8 cellular contexts compared by ENCODE assay signal in the genomic region with DNA sequence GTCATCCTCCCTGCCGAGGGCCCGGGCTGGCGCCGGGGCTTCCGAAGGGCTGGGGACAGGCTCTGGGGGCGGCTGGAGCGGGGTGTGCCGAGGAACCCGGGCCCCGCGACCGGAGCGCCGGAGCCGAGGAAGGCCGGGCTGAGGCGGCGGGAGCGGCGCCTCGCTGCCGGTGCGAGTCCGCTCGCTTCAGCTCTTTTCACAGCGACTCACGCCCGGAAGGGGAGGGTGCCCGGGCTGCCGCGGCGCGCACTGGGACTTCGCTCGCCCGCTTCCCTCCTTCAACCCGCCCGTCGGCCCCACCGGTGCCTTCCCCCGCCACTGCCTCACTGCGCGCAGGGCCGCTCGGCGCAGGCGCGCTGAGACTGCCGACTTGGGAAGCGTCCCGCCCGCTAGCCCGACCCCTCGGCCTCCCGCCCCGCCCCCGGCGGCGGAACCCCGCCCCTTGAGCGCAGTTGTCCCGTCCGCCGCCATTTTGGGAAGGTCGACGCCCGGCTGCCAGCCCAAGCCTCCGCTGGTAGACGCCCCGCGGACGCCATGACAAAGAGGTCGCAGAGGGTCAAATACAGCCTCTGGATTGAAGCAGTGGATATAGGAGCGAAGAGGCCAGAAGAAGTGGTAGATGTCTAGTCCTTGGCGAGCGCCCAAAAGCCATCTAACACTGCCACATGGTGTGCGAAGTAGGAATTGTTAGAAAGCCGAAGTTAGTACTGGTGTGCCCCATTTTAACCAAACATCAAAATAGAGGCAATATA. TPM values are rescaled to one million over a fixed set of nuclear protein-coding genes. Genes with fewer than 3 reads are reported as not detected.
DNase-seq lines count a peak whose midpoint lies in the region; ATAC-seq and TF ChIP-seq lines count a peak whose summit lies in the region.

Gene UBE2G1 (minus strand): TSS at position 364 of the 752 bp plus-strand sequence. CDS start 359 bp downstream, at position 5.

- DNase-seq in AG08396 (ENCODE audit: low spot score): peak; percentile 99
- DNase-seq in NCI-H226: peak; percentile 88
- DNase-seq in WTC11 (ENCODE audit: low spot score): peak; percentile 100
- peak; percentile 97 to 98 for DNase-seq in cardiac fibroblast (ENCODE audit: low read depth in 2 of 2)
- peak; percentile 97 to 99 (median 98) for DNase-seq in immature natural killer cell
- peak; percentile 99 for DNase-seq in stimulated activated CD4-positive, alpha-beta T cell treated with anti-CD3 and anti-CD28 coated beads, Interleukin-12 subunit alpha, Interleukin-12 subunit beta, amount 100 ng/mL, for 24 hours (ENCODE audit: low read depth in 2 of 2)

- CTCF ChIA-PET in WTC11 (lab: Charles Lee): interaction anchor here (0.8 to 1.3 kb wide), 5 partner anchors 41 to 167 kb away, joined by 3 to 6 read pairs (median 4); no protein-coding TSS in a partner anchor

- H3K4me1 Mint-ChIP-seq in WTC11 (peaks cover 26% of the 10 kb centered on the region), immature natural killer cell (peaks cover 30 to 32% of the 10 kb centered on the region in 2 donors)

- peak within 1 kb of the TSS; percentile 68 to 82 for H3K4me3 ChIP-seq in cardiac fibroblast (replicated peaks in 1 of 2; ENCODE audit: low read depth in 2 of 2, low read length in 2 of 2)

- H3K27me3 Mint-ChIP-seq in WTC11 (ENCODE audit: low read depth) (no peaks in the 10 kb centered on the region), immature natural killer cell (ENCODE audit: low read depth in 3 of 3) (peaks cover 8 to 12% (median 9%) of the 10 kb centered on the region in 3 donors)

- no peaks in the 10 kb centered on the region for H3K9me3 Mint-ChIP-seq in WTC11
- no peaks in the 10 kb centered on the region for H3K9me3 Mint-ChIP-seq in immature natural killer cell

- POLR2A ChIA-PET in WTC11 (lab: Charles Lee): interaction anchor here (0.6 to 1.8 kb wide), 7 partner anchors 12 to 387 kb away, joined by 3 to 7 read pairs (median 5); no protein-coding TSS in a partner anchor

- H3K4me3 Mint-ChIP-seq in WTC11 (peak within 1 kb of the TSS; percentile 54), immature natural killer cell (peak within 1 kb of the TSS; percentile 83 to 97 (median 93))

- peak within 1 kb of the TSS; percentile 96 for H3K27ac Mint-ChIP-seq in WTC11
- H3K27ac Mint-ChIP-seq in immature natural killer cell: peak within 1 kb of the TSS; percentile 91 to 99 (median 97)

- ATAC-seq in GM18907 (IDR thresholded peaks at IDR 0.05; ENCODE audit: unreplicated experiment) (peak; percentile 72), HG03175 (IDR thresholded peaks at IDR 0.05; ENCODE audit: unreplicated experiment) (peak; percentile 78), WTC11 (peak; percentile 85)

- no peak for TF ChIP-seq CTCF in WTC11 (IDR thresholded peaks at IDR 0.05)
- TF ChIP-seq CTCF in cardiac fibroblast (IDR thresholded peaks at IDR 0.05; ENCODE audit: low read depth, low read length): peak; percentile 19

- H3K36me3 Mint-ChIP-seq in WTC11 (peaks cover 24% of the 10 kb centered on the region), immature natural killer cell (no peaks in the 10 kb centered on the region)

TF ChIP-seq in WTC11, 78 proteins besides CTCF, POLR2A, EP300 and RAD21 (continues in another document):
- TF ChIP-seq RELA (CRISPR knock-in tag; IDR thresholded peaks at IDR 0.05; ENCODE audit: borderline replicate concordance) (0 out of 2 replicates have a peak, but pooled peaks have one; percentile 35), ZNF423 (CRISPR knock-in tag; IDR thresholded peaks at IDR 0.05) (no peak), NFE2L1 (CRISPR knock-in tag; IDR thresholded peaks at IDR 0.05) (peak; percentile 63; the same call in 1 of the 2 replicates), TEAD1 (CRISPR knock-in tag; IDR thresholded peaks at IDR 0.05) (no peak), ESRRA (CRISPR knock-in tag; IDR thresholded peaks at IDR 0.05; ENCODE audit: borderline replicate concordance) (peak; percentile 51; the same call in 1 of the 2 replicates), ZBTB43 (CRISPR knock-in tag; IDR thresholded peaks at IDR 0.05) (peak; percentile 71; the same call in 1 of the 2 replicates), ZNF317 (CRISPR knock-in tag; IDR thresholded peaks at IDR 0.05; ENCODE audit: borderline replicate concordance, low read depth) (0 out of 2 replicates have a peak, but pooled peaks have one; percentile 15), ZNF138 (CRISPR knock-in tag; conservative IDR thresholded peaks at IDR 0.05) (no peak), TCF7 (CRISPR knock-in tag; IDR thresholded peaks at IDR 0.05; ENCODE audit: low read depth) (peak; percentile 72; the same call in 1 of the 2 replicates), CREB1 (CRISPR knock-in tag; IDR thresholded peaks at IDR 0.05) (peak; percentile 26; the same call in 1 of the 2 replicates), SP1 (CRISPR knock-in tag; conservative IDR thresholded peaks at IDR 0.05) (peak; percentile 86), CREM (CRISPR knock-in tag; IDR thresholded peaks at IDR 0.05) (peak; percentile 27; the same call in 1 of the 2 replicates), KAT7 (CRISPR knock-in tag; IDR thresholded peaks at IDR 0.05; ENCODE audit: borderline replicate concordance) (0 out of 2 replicates have a peak, but pooled peaks have one; percentile 15), MYBL2 (CRISPR knock-in tag; IDR thresholded peaks at IDR 0.05) (0 out of 2 replicates have a peak, but pooled peaks have one; percentile 44), FOXK1 (CRISPR knock-in tag; IDR thresholded peaks at IDR 0.05) (peak; percentile 61; the same call in 1 of the 2 replicates), CBFB (CRISPR knock-in tag; IDR thresholded peaks at IDR 0.05; ENCODE audit: low read depth) (peak; percentile 25; the same call in 1 of the 2 replicates)
- TF ChIP-seq, protein P1, sequence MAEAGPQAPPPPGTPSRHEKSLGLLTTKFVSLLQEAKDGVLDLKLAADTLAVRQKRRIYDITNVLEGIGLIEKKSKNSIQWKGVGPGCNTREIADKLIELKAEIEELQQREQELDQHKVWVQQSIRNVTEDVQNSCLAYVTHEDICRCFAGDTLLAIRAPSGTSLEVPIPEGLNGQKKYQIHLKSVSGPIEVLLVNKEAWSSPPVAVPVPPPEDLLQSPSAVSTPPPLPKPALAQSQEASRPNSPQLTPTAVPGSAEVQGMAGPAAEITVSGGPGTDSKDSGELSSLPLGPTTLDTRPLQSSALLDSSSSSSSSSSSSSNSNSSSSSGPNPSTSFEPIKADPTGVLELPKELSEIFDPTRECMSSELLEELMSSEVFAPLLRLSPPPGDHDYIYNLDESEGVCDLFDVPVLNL (CRISPR knock-in tag; IDR thresholded peaks at IDR 0.05; ENCODE audit: borderline replicate concordance, low read depth): peak; percentile 66; the same call in 1 of the 2 replicates
- TF ChIP-seq, protein P2, sequence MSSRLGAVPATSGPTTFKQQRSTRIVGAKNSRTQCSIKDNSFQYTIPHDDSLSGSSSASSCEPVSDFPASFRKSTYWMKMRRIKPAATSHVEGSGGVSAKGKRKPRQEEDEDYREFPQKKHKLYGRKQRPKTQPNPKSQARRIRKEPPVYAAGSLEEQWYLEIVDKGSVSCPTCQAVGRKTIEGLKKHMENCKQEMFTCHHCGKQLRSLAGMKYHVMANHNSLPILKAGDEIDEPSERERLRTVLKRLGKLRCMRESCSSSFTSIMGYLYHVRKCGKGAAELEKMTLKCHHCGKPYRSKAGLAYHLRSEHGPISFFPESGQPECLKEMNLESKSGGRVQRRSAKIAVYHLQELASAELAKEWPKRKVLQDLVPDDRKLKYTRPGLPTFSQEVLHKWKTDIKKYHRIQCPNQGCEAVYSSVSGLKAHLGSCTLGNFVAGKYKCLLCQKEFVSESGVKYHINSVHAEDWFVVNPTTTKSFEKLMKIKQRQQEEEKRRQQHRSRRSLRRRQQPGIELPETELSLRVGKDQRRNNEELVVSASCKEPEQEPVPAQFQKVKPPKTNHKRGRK (CRISPR knock-in tag; IDR thresholded peaks at IDR 0.05; ENCODE audit: borderline replicate concordance): 0 out of 2 replicates have a peak, but pooled peaks have one; percentile 50
- TF ChIP-seq, protein P3, sequence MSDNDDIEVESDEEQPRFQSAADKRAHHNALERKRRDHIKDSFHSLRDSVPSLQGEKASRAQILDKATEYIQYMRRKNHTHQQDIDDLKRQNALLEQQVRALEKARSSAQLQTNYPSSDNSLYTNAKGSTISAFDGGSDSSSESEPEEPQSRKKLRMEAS (CRISPR knock-in tag; IDR thresholded peaks at IDR 0.05): peak; percentile 37; the same call in 1 of the 2 replicates
- TF ChIP-seq, protein P4, sequence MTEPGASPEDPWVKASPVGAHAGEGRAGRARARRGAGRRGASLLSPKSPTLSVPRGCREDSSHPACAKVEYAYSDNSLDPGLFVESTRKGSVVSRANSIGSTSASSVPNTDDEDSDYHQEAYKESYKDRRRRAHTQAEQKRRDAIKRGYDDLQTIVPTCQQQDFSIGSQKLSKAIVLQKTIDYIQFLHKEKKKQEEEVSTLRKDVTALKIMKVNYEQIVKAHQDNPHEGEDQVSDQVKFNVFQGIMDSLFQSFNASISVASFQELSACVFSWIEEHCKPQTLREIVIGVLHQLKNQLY (CRISPR knock-in tag; IDR thresholded peaks at IDR 0.05): no peak; the same call in 1 of the 2 replicates
- TF ChIP-seq, protein P5, sequence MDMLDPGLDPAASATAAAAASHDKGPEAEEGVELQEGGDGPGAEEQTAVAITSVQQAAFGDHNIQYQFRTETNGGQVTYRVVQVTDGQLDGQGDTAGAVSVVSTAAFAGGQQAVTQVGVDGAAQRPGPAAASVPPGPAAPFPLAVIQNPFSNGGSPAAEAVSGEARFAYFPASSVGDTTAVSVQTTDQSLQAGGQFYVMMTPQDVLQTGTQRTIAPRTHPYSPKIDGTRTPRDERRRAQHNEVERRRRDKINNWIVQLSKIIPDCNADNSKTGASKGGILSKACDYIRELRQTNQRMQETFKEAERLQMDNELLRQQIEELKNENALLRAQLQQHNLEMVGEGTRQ (CRISPR knock-in tag; IDR thresholded peaks at IDR 0.05): no peak

RNA-seq across cellular contexts. Expression of gene UBE2G1, which starts in this region (rescaled TPM):
- total RNA-seq in WTC11 (2021): 177 to 201 TPM (median 198 TPM) in 3 replicates
- polyA plus RNA-seq in immature natural killer cell: 10 to 100 TPM; 48.1 to 84.7 (median 69.3) TPM

Comparison
In these comparisons a context has a peak if more than half of its experiments do, and no peak if none do; other contexts are left out.
1. Peak in every context shown above with its lines: DNase-seq, ATAC-seq and H3K4me3 ChIP-seq.